In genomic region chr3:57100046-57100695, GRCh38 we compare ENCODE assay signal across 8 cellular contexts. TPM values are rescaled to one million over a fixed set of nuclear protein-coding genes. Genes with fewer than 3 reads are reported as not detected.
DNase-seq lines count a peak whose midpoint lies in the region; ATAC-seq, FAIRE-seq and TF ChIP-seq lines count a peak whose summit lies in the region.

No MANE protein-coding gene starts in this region.

- H3K36me3 Mint-ChIP-seq in progenitor cell of endocrine pancreas (ENCODE audit: insufficient read depth) = peaks cover 27% of the 10 kb centered on the region

- peak; percentile 76 for TF ChIP-seq CTCF in GM12874 (IDR thresholded peaks at IDR 0.05; ENCODE audit: insufficient read depth, low read depth, low read length)
- TF ChIP-seq CTCF in Loucy (conservative IDR thresholded peaks at IDR 0.05; ENCODE audit: low read length) = peak; percentile 87
- peak; percentile 87 for TF ChIP-seq CTCF in progenitor cell of endocrine pancreas (IDR thresholded peaks at IDR 0.05; ENCODE audit: unreplicated experiment)

- H3K79me2 ChIP-seq in Loucy (ENCODE audit: insufficient read depth, low read length) = no peaks in the 10 kb centered on the region

- peak overlapping the region; percentile 71 for H2AFZ ChIP-seq in Loucy (ENCODE audit: low read length)

- intact Hi-C loops in head of caudate nucleus (cut with DNase I) = loop anchor here (5.0 kb wide), 1 partner anchor 67 kb away; the partner anchor contains the start of gene IL17RD

- H3K9me2 ChIP-seq in Loucy (replicated peaks; ENCODE audit: low read depth, low read length) = no peaks in the 10 kb centered on the region

- no peaks in the 10 kb centered on the region for H3K27me3 ChIP-seq in Loucy (ENCODE audit: insufficient read depth, low read length, poor library complexity, severe bottlenecking)

- H3K9me3 Mint-ChIP-seq in progenitor cell of endocrine pancreas (ENCODE audit: low read depth) = no peaks in the 10 kb centered on the region

- H3F3A ChIP-seq in Loucy (ENCODE audit: low read depth) = no peaks in the 10 kb centered on the region

- H3K4me1 Mint-ChIP-seq in progenitor cell of endocrine pancreas (ENCODE audit: low read depth) = peaks cover 4% of the 10 kb centered on the region

- no peaks in the 10 kb centered on the region for H4K20me1 ChIP-seq in Loucy (ENCODE audit: insufficient read depth, low read length, poor library complexity, severe bottlenecking)

- peak overlapping the region; percentile 48 for H3K4me2 ChIP-seq in Loucy (ENCODE audit: low read depth, low read length, poor library complexity, severe bottlenecking)

- H3K36me3 ChIP-seq in Loucy (ENCODE audit: insufficient read depth, low read length) = no peaks in the 10 kb centered on the region

- FAIRE-seq in A204.1 (lab: Jason Lieb, UNC) = peak; percentile 97

- no peak overlapping the region for H3K4me3 Mint-ChIP-seq in progenitor cell of endocrine pancreas (ENCODE audit: low read depth)

- peaks cover 4% of the 10 kb centered on the region for H3K4me1 ChIP-seq in Loucy (ENCODE audit: insufficient read depth, low read length, poor library complexity, severe bottlenecking)

- no peak for ATAC-seq in HG03025 (IDR thresholded peaks at IDR 0.05; ENCODE audit: low FRiP score, unreplicated experiment)

- no peak overlapping the region for H3K27ac Mint-ChIP-seq in progenitor cell of endocrine pancreas

- DNase-seq in SKM-1 (lab: John Stamatoyannopoulos, UW; ENCODE audit: unreplicated experiment) (peak; percentile 59), head of caudate nucleus (peak in 41 of 42 donors; percentile 32 to 93 (median 79)), progenitor cell of endocrine pancreas (ENCODE audit: low spot score, unreplicated experiment) (peak; percentile 60)
- DNase-seq in activated naive CD4-positive, alpha-beta T cell treated with anti-CD3 and anti-CD28 coated beads, Interleukin-2, amount 50 U/mL, for 16 hours = peak; percentile 48

- H3K9me3 ChIP-seq in Loucy (ENCODE audit: insufficient read depth, low read depth, low read length) = no peaks in the 10 kb centered on the region

- H3K9ac ChIP-seq in Loucy (ENCODE audit: low read depth, low read length, poor library complexity, severe bottlenecking) = peak overlapping the region; percentile 19

- peak overlapping the region; percentile 15 for H3K4me3 ChIP-seq in Loucy (ENCODE audit: low read length, poor library complexity, severe bottlenecking)

- no peaks in the 10 kb centered on the region for H3K27me3 Mint-ChIP-seq in progenitor cell of endocrine pancreas

RNA-seq across cellular contexts. Expression of gene SPATA12, which starts 39.7 kb away (rescaled TPM):
- 0.14 and 0.16 TPM in 2 replicates for total RNA-seq in progenitor cell of endocrine pancreas
